Comparison of ENCODE assay signal across 8 cellular contexts in genomic region chr9:128007566-128008138, GRCh38. TPM values are rescaled to one million over a fixed set of nuclear protein-coding genes. Genes with fewer than 3 reads are reported as not detected.
DNase-seq lines count a peak whose midpoint lies in the region; ATAC-seq, FAIRE-seq and TF ChIP-seq lines count a peak whose summit lies in the region.

No MANE protein-coding gene starts in this region.

- ATAC-seq in HG02840 (IDR thresholded peaks at IDR 0.05; ENCODE audit: low FRiP score, unreplicated experiment), result no peak

- no peak overlapping the region for H3K27ac ChIP-seq in astrocyte (ENCODE audit: low read depth, low read length)

- TF ChIP-seq CTCF in astrocyte (IDR thresholded peaks at IDR 0.05; ENCODE audit: insufficient read depth, low read depth, low read length), result no peak

- H3K4me3 Mint-ChIP-seq in T-helper 2 cell treated with Interferon-gamma antibody and Interleukin-4, amounts not matched to agents 5 μg/mL and 100 μg/mL, for 36 hours, result peak overlapping the region; percentile 69
- H3K4me3 Mint-ChIP-seq in astrocyte (ENCODE audit: unreplicated experiment), result no peak overlapping the region

- DNase-seq in NCI-H345 (lab: John Stamatoyannopoulos, UW) (peak; percentile 40), NCI-H345 treated with DMSO at 0.1 percent for 48 hours (lab: John Stamatoyannopoulos, UW; ENCODE audit: unreplicated experiment) (no peak), astrocyte (ENCODE audit: low read depth) (peak; percentile 63), left kidney (ENCODE audit: low read depth, low spot score) (peak; percentile 90)
- DNase-seq in T-helper 2 cell treated with Interferon-gamma antibody and Interleukin-4, amounts not matched to agents 5 μg/mL and 100 μg/mL, for 36 hours (ENCODE audit: low spot score), result peak; percentile 66
- peak; percentile 89 for DNase-seq in stimulated activated CD8-positive, alpha-beta memory T cell treated with anti-CD3 and anti-CD28 coated beads, Interleukin-12 subunit alpha, Interleukin-12 subunit beta, amount 100 ng/mL, for 1 hour (ENCODE audit: low read depth)

- H3K9me3 ChIP-seq in astrocyte (ENCODE audit: insufficient read depth, low read depth, low read length), result no peaks in the 10 kb centered on the region

- peak overlapping the region; percentile 93 for H3K27ac Mint-ChIP-seq in T-helper 2 cell treated with Interferon-gamma antibody and Interleukin-4, amounts not matched to agents 5 μg/mL and 100 μg/mL, for 36 hours
- no peak overlapping the region for H3K27ac Mint-ChIP-seq in astrocyte (ENCODE audit: unreplicated experiment)

- H3K4me1 Mint-ChIP-seq in T-helper 2 cell treated with Interferon-gamma antibody and Interleukin-4, amounts not matched to agents 5 μg/mL and 100 μg/mL, for 36 hours (ENCODE audit: low read depth), result peaks cover 37% of the 10 kb centered on the region
- H3K4me1 Mint-ChIP-seq in astrocyte (ENCODE audit: low read depth, unreplicated experiment), result peaks cover 5% of the 10 kb centered on the region

- H3K79me2 ChIP-seq in astrocyte (ENCODE audit: insufficient read depth, low read length), result no peaks in the 10 kb centered on the region

- no peak overlapping the region for H2AFZ ChIP-seq in astrocyte (ENCODE audit: low read depth, low read length)

- no peak overlapping the region for H3K4me2 ChIP-seq in astrocyte (ENCODE audit: low read length)

- H3K4me3 ChIP-seq in astrocyte (ENCODE audit: insufficient read depth, low read depth, low read length), result no peak overlapping the region

- no peak for TF ChIP-seq RAD21 in Ishikawa (IDR thresholded peaks at IDR 0.05; ENCODE audit: low read depth)

- H4K20me1 ChIP-seq in astrocyte (ENCODE audit: insufficient read depth, low read length), result no peaks in the 10 kb centered on the region

- H3K27me3 ChIP-seq in astrocyte (ENCODE audit: insufficient read depth, low read length), result no peaks in the 10 kb centered on the region

- H3K4me1 ChIP-seq in astrocyte (ENCODE audit: insufficient read depth, low read length), result peaks cover 9% of the 10 kb centered on the region

- H3K27me3 Mint-ChIP-seq in T-helper 2 cell treated with Interferon-gamma antibody and Interleukin-4, amounts not matched to agents 5 μg/mL and 100 μg/mL, for 36 hours (ENCODE audit: low read depth), result no peaks in the 10 kb centered on the region
- peaks cover 5% of the 10 kb centered on the region for H3K27me3 Mint-ChIP-seq in astrocyte (ENCODE audit: low read depth, unreplicated experiment)

- no peak for FAIRE-seq in astrocyte (lab: Jason Lieb, UNC)

- peaks cover 4% of the 10 kb centered on the region for H3K9me3 Mint-ChIP-seq in T-helper 2 cell treated with Interferon-gamma antibody and Interleukin-4, amounts not matched to agents 5 μg/mL and 100 μg/mL, for 36 hours
- peaks cover 7% of the 10 kb centered on the region for H3K9me3 Mint-ChIP-seq in astrocyte (ENCODE audit: unreplicated experiment)

- no peaks in the 10 kb centered on the region for H3K36me3 ChIP-seq in astrocyte (ENCODE audit: insufficient read depth, low read length)

- no peak for TF ChIP-seq EP300 in Ishikawa (IDR thresholded peaks at IDR 0.05; ENCODE audit: borderline replicate concordance)

- H3K36me3 Mint-ChIP-seq in T-helper 2 cell treated with Interferon-gamma antibody and Interleukin-4, amounts not matched to agents 5 μg/mL and 100 μg/mL, for 36 hours (ENCODE audit: low read depth), result peaks cover 7% of the 10 kb centered on the region
- H3K36me3 Mint-ChIP-seq in astrocyte (ENCODE audit: low read depth, unreplicated experiment), result no peaks in the 10 kb centered on the region

- H3K9ac ChIP-seq in astrocyte (ENCODE audit: low read length), result no peak overlapping the region

TF ChIP-seq in Ishikawa, 13 proteins besides CTCF, POLR2A, EP300 and RAD21:
- TF ChIP-seq MAX (IDR thresholded peaks at IDR 0.05) (0 out of 2 replicates have a peak, but pooled peaks have one; percentile 36), NFIC (IDR thresholded peaks at IDR 0.05) (peak; percentile 93), CEBPB (IDR thresholded peaks at IDR 0.05) (no peak), TCF12 (IDR thresholded peaks at IDR 0.05; ENCODE audit: low read depth) (no peak), TEAD4 (IDR thresholded peaks at IDR 0.05) (no peak), TAF1 (IDR thresholded peaks at IDR 0.05; ENCODE audit: low read depth) (no peak), CREB1 (IDR thresholded peaks at IDR 0.05; ENCODE audit: low read depth) (no peak), EGR1 (IDR thresholded peaks at IDR 0.05) (peak; percentile 51; the same call in 1 of the 2 replicates), ZBTB7A (IDR thresholded peaks at IDR 0.05; ENCODE audit: low read depth) (no peak), YY1 (IDR thresholded peaks at IDR 0.05; ENCODE audit: low read depth) (no peak), USF1 (IDR thresholded peaks at IDR 0.05) (no peak), REST (IDR thresholded peaks at IDR 0.05; ENCODE audit: low read depth) (no peak), FOXM1 (IDR thresholded peaks at IDR 0.05; ENCODE audit: borderline replicate concordance, low read depth) (no peak)

RNA-seq across cellular contexts. Expression of gene EEIG1, which starts 26.9 kb away (rescaled TPM):
- total RNA-seq in astrocyte, result 26.0 and 26.4 TPM in 2 replicates

RNA-seq across cellular contexts. Expression of gene NAIF1, which starts 59.5 kb away (rescaled TPM):
- total RNA-seq in astrocyte, result 9.6 and 10.2 TPM in 2 replicates
